In genomic region chr19:40284501-40285352, GRCh38 we compare ENCODE assay signal across 8 cellular contexts. TPM values are rescaled to one million over a fixed set of nuclear protein-coding genes. Genes with fewer than 3 reads are reported as not detected.
A peak's percentile ranks its signal among the peaks of the same experiment; 100 is the strongest.
DNase-seq lines count a peak whose midpoint lies in the region; ATAC-seq, FAIRE-seq and TF ChIP-seq lines count a peak whose summit lies in the region.

AKT2 (minus strand) TSS chr19:40285345; CDS start chr19:40265267, 20,078 bp downstream.

- TF ChIP-seq RAD21 in A549 (conservative IDR thresholded peaks at IDR 0.05 in 1 of 2, IDR thresholded peaks at IDR 0.05 in 1 of 2) = no peak; a peak in 1 of 5 replicates

- H3K27ac ChIP-seq in A549 (peak within 1 kb of the TSS; percentile 78 to 90), OCI-LY3 (ENCODE audit: low read length) (peak within 1 kb of the TSS; percentile 87)

- no peak; the same call in 1 of the 2 replicates for TF ChIP-seq POLR2A in A549 (IDR thresholded peaks at IDR 0.05; ENCODE audit: low read length)

- DNase-seq in A549 (ENCODE audit: low read depth in 1 of 2, low spot score in 1 of 2) = peak in 1 of 2 experiments; percentile 85
- DNase-seq in activated T-cell treated with anti-CD3 and anti-CD28 coated beads, Interleukin-2, amount 50 U/mL, for 24 hours = no peak
- DNase-seq in fibroblast of gingiva (ENCODE audit: low read depth) = peak; percentile 47
- peak; percentile 77 for DNase-seq in stimulated activated naive CD8-positive, alpha-beta T cell treated with anti-CD3 and anti-CD28 coated beads, Interleukin-15, Interleukin-2, amounts not matched to agents 100 U/mL and 50 U/mL, for 24 hours

- H3K4me3 Mint-ChIP-seq in activated T-cell treated with anti-CD3 and anti-CD28 coated beads, Interleukin-2, amount 50 U/mL, for 24 hours = peak within 1 kb of the TSS; percentile 96
- peak within 1 kb of the TSS; percentile 90 to 98 (median 92) for H3K4me3 Mint-ChIP-seq in nephron

- POLR2A ChIA-PET in A549 (lab: Yijun Ruan, JAX) = interaction anchor here (0.6 kb wide), 1 partner anchor 106 kb away, joined by 6 read pairs; no protein-coding TSS in a partner anchor

- peaks cover 17% of the 10 kb centered on the region for H3K4me1 ChIP-seq in A549
- peaks cover 29% of the 10 kb centered on the region for H3K4me1 ChIP-seq in OCI-LY3 (ENCODE audit: low read length)

- H3K4me2 ChIP-seq in A549 (peak within 1 kb of the TSS; percentile 96), OCI-LY3 (ENCODE audit: low read length) (peak within 1 kb of the TSS; percentile 99)

- FAIRE-seq in A549 (lab: Jason Lieb, UNC) = no peak

- ATAC-seq in A549 (peak; percentile 63 to 72), GM18868 (IDR thresholded peaks at IDR 0.05; ENCODE audit: unreplicated experiment) (peak; percentile 33), HG03097 (IDR thresholded peaks at IDR 0.05; ENCODE audit: low FRiP score, unreplicated experiment) (peak; percentile 30)
- ATAC-seq in stimulated activated naive CD8-positive, alpha-beta T cell treated with anti-CD3 and anti-CD28 coated beads, Interleukin-15, Interleukin-2, amounts not matched to agents 100 U/mL and 50 U/mL, for 24 hours = peak; percentile 40

- H3K79me2 ChIP-seq in OCI-LY3 (ENCODE audit: low read length) = peaks cover 54% of the 10 kb centered on the region

- peak within 1 kb of the TSS; percentile 19; the same call in 1 of the 2 replicates for H2AFZ ChIP-seq in OCI-LY3 (ENCODE audit: low read depth, low read length)

- CTCF ChIA-PET in A549 (lab: Yijun Ruan, JAX) = interaction anchor here (0.7 to 10.0 kb wide), 6 partner anchors 16 to 136 kb away, joined by 3 to 86 read pairs (median 8); partner anchors contain the start of gene TTC9B

- peak within 1 kb of the TSS; percentile 99 for H3K27ac Mint-ChIP-seq in activated T-cell treated with anti-CD3 and anti-CD28 coated beads, Interleukin-2, amount 50 U/mL, for 24 hours
- peak within 1 kb of the TSS; percentile 99 to 100 (median 100) for H3K27ac Mint-ChIP-seq in nephron

- 1% methylated on average over 43 of the region's 84 CpGs for WGBS in A549 (ENCODE audit: missing lambda C conversion rate)

- peaks cover 9% of the 10 kb centered on the region for H3K36me3 ChIP-seq in OCI-LY3 (replicated peaks; ENCODE audit: low read depth, low read length)

- peaks cover 35% of the 10 kb centered on the region for H3K36me3 Mint-ChIP-seq in activated T-cell treated with anti-CD3 and anti-CD28 coated beads, Interleukin-2, amount 50 U/mL, for 24 hours (ENCODE audit: low read depth)
- no peaks in the 10 kb centered on the region for H3K36me3 Mint-ChIP-seq in nephron (ENCODE audit: low read depth)

- TF ChIP-seq CTCF in A549 (IDR thresholded peaks at IDR 0.05) (no peak), OCI-LY3 (IDR thresholded peaks at IDR 0.05; ENCODE audit: low read depth, low read length) (no peak), nephron (IDR thresholded peaks at IDR 0.05; ENCODE audit: unreplicated experiment in 3 of 3) (no peak)

- H4K20me1 ChIP-seq in OCI-LY3 (ENCODE audit: insufficient read depth, low read length) = peaks cover 44% of the 10 kb centered on the region

- no peaks in the 10 kb centered on the region for H3K27me3 ChIP-seq in OCI-LY3 (ENCODE audit: low read depth, low read length)

- peak within 1 kb of the TSS; percentile 97 for H3K9ac ChIP-seq in OCI-LY3 (ENCODE audit: low read length)

- H3K4me3 ChIP-seq in A549 (peak within 1 kb of the TSS; percentile 86), OCI-LY3 (ENCODE audit: low read length) (peak within 1 kb of the TSS; percentile 95)

- H3K9me3 Mint-ChIP-seq in activated T-cell treated with anti-CD3 and anti-CD28 coated beads, Interleukin-2, amount 50 U/mL, for 24 hours = no peaks in the 10 kb centered on the region
- no peaks in the 10 kb centered on the region for H3K9me3 Mint-ChIP-seq in nephron

- TF ChIP-seq EP300 in A549 (IDR thresholded peaks at IDR 0.05) = no peak; a peak in 1 of 5 replicates

- H3K27me3 Mint-ChIP-seq in activated T-cell treated with anti-CD3 and anti-CD28 coated beads, Interleukin-2, amount 50 U/mL, for 24 hours = no peaks in the 10 kb centered on the region
- no peaks in the 10 kb centered on the region for H3K27me3 Mint-ChIP-seq in nephron (ENCODE audit: low read depth)

- H3K9me3 ChIP-seq in A549 = no peaks in the 10 kb centered on the region
- no peaks in the 10 kb centered on the region for H3K9me3 ChIP-seq in OCI-LY3 (ENCODE audit: insufficient read depth, low read length)

- peaks cover 58% of the 10 kb centered on the region for H3K4me1 Mint-ChIP-seq in activated T-cell treated with anti-CD3 and anti-CD28 coated beads, Interleukin-2, amount 50 U/mL, for 24 hours (ENCODE audit: low read depth)
- peaks cover 57% of the 10 kb centered on the region for H3K4me1 Mint-ChIP-seq in nephron

TF ChIP-seq in A549, 52 proteins besides CTCF, POLR2A, EP300 and RAD21 (continues in another document):
- TF ChIP-seq CBX8 (IDR thresholded peaks at IDR 0.05) (no peak), PHF8 (IDR thresholded peaks at IDR 0.05; ENCODE audit: borderline replicate concordance, low read depth) (peak; percentile 80; the same call in 1 of the 2 replicates), TP53 (CRISPR knock-in tag; IDR thresholded peaks at IDR 0.05) (no peak), EHF (CRISPR knock-in tag; IDR thresholded peaks at IDR 0.05) (no peak), MAFK (IDR thresholded peaks at IDR 0.05; ENCODE audit: partially characterized antibody) (no peak), KDM5A (IDR thresholded peaks at IDR 0.05) (no peak), RARB (CRISPR knock-in tag; IDR thresholded peaks at IDR 0.05) (no peak), MAZ (IDR thresholded peaks at IDR 0.05; ENCODE audit: borderline replicate concordance, low read depth, low read length) (peak; percentile 47; the same call in 1 of the 2 replicates), GATA3 (IDR thresholded peaks at IDR 0.05; ENCODE audit: borderline replicate concordance) (peak; percentile 84), BHLHE40 (IDR thresholded peaks at IDR 0.05; ENCODE audit: low read depth, low read length) (0 out of 2 replicates have a peak, but pooled peaks have one; percentile 7), JUN (IDR thresholded peaks at IDR 0.05) (peak; percentile 54 to 90; a peak in 4 of 5 replicates), RNF2 (IDR thresholded peaks at IDR 0.05; ENCODE audit: borderline replicate concordance, low read depth) (no peak), CEBPB (IDR thresholded peaks at IDR 0.05) (no peak), FOSL2 (IDR thresholded peaks at IDR 0.05) (no peak), FOSL2 (CRISPR knock-in tag; IDR thresholded peaks at IDR 0.05) (no peak), CHD2 (IDR thresholded peaks at IDR 0.05; ENCODE audit: low read length, partially characterized antibody) (no peak), ATOH8 (CRISPR knock-in tag; IDR thresholded peaks at IDR 0.05; ENCODE audit: low read depth) (no peak), MAX (IDR thresholded peaks at IDR 0.05) (peak; percentile 74)
- TF ChIP-seq, protein P1, sequence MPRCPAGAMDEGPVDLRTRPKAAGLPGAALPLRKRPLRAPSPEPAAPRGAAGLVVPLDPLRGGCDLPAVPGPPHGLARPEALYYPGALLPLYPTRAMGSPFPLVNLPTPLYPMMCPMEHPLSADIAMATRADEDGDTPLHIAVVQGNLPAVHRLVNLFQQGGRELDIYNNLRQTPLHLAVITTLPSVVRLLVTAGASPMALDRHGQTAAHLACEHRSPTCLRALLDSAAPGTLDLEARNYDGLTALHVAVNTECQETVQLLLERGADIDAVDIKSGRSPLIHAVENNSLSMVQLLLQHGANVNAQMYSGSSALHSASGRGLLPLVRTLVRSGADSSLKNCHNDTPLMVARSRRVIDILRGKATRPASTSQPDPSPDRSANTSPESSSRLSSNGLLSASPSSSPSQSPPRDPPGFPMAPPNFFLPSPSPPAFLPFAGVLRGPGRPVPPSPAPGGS (IDR thresholded peaks at IDR 0.05) = peak; percentile 66; the same call in 2 of the 3 replicates
- TF ChIP-seq, protein P2, sequence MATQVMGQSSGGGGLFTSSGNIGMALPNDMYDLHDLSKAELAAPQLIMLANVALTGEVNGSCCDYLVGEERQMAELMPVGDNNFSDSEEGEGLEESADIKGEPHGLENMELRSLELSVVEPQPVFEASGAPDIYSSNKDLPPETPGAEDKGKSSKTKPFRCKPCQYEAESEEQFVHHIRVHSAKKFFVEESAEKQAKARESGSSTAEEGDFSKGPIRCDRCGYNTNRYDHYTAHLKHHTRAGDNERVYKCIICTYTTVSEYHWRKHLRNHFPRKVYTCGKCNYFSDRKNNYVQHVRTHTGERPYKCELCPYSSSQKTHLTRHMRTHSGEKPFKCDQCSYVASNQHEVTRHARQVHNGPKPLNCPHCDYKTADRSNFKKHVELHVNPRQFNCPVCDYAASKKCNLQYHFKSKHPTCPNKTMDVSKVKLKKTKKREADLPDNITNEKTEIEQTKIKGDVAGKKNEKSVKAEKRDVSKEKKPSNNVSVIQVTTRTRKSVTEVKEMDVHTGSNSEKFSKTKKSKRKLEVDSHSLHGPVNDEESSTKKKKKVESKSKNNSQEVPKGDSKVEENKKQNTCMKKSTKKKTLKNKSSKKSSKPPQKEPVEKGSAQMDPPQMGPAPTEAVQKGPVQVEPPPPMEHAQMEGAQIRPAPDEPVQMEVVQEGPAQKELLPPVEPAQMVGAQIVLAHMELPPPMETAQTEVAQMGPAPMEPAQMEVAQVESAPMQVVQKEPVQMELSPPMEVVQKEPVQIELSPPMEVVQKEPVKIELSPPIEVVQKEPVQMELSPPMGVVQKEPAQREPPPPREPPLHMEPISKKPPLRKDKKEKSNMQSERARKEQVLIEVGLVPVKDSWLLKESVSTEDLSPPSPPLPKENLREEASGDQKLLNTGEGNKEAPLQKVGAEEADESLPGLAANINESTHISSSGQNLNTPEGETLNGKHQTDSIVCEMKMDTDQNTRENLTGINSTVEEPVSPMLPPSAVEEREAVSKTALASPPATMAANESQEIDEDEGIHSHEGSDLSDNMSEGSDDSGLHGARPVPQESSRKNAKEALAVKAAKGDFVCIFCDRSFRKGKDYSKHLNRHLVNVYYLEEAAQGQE (IDR thresholded peaks at IDR 0.05) = no peak

RNA-seq across cellular contexts. Expression of gene AKT2, which starts in this region (rescaled TPM):
- polyA plus RNA-seq in A549 (2011; rRNA removed) = 159 and 180 TPM in 2 replicates
- 180 and 209 TPM in 2 replicates for polyA plus RNA-seq in A549 (2012; cell fraction: cytosol; rRNA removed)
- polyA plus RNA-seq in A549 (2012; cell fraction: nucleus; rRNA removed) = 545 and 598 TPM in 2 replicates
- polyA plus RNA-seq in A549 (2017; fragmentation: RNase III; extraction: RNeasy Plus Mini Kit Qiagen cat#74134 plus additional on column Dnase treatment) = 125 to 136 TPM (median 132 TPM) in 3 replicates
- polyA minus RNA-seq in A549 (2011; rRNA and poly(A)+ RNA removed) = 241 and 264 TPM in 2 replicates
